In genomic region chr6:135054575-135055498, GRCh38 we compare ENCODE assay signal across 1 cellular context.
A peak's percentile ranks its signal among the peaks of the same experiment; 100 is the strongest.
TF ChIP-seq lines count a peak whose summit lies in the region.

TSS of gene HBS1L (minus strand) at chr6:135054822. CDS start at chr6:135054691, 131 bp downstream.

TF ChIP-seq in HepG2, 621 proteins besides CTCF, POLR2A, EP300 and RAD21 (continued from another document and continues in another):
- peak; percentile 37; the same call in 1 of the 2 replicates for TF ChIP-seq TRAFD1 (CRISPR knock-in tag; IDR thresholded peaks at IDR 0.05; ENCODE audit: borderline replicate concordance)
- peak; percentile 97 for TF ChIP-seq ZFX (CRISPR knock-in tag; IDR thresholded peaks at IDR 0.05; ENCODE audit: low read depth)
- peak; percentile 68 for TF ChIP-seq AHR (CRISPR knock-in tag; IDR thresholded peaks at IDR 0.05)
- no peak for TF ChIP-seq TBX3 (IDR thresholded peaks at IDR 0.05; ENCODE audit: borderline replicate concordance)
- no peak for TF ChIP-seq SNAPC2 (CRISPR knock-in tag; IDR thresholded peaks at IDR 0.05)
- no peak; the same call in 1 of the 2 replicates for TF ChIP-seq ZNF546 (CRISPR knock-in tag; conservative IDR thresholded peaks at IDR 0.05)
- no peak for TF ChIP-seq ZNF530 (CRISPR knock-in tag; IDR thresholded peaks at IDR 0.05; ENCODE audit: low read depth)
- peak; percentile 97 for TF ChIP-seq SPEN (CRISPR knock-in tag; IDR thresholded peaks at IDR 0.05; ENCODE audit: low read depth)
- peak; percentile 87; the same call in 1 of the 2 replicates for TF ChIP-seq GABPB1 (CRISPR knock-in tag; IDR thresholded peaks at IDR 0.05)
- peak; percentile 20; the same call in 1 of the 2 replicates for TF ChIP-seq ZNF24 (IDR thresholded peaks at IDR 0.05)
- no peak for TF ChIP-seq ZNF850 (CRISPR knock-in tag; conservative IDR thresholded peaks at IDR 0.05)
- TF ChIP-seq, protein P1, sequence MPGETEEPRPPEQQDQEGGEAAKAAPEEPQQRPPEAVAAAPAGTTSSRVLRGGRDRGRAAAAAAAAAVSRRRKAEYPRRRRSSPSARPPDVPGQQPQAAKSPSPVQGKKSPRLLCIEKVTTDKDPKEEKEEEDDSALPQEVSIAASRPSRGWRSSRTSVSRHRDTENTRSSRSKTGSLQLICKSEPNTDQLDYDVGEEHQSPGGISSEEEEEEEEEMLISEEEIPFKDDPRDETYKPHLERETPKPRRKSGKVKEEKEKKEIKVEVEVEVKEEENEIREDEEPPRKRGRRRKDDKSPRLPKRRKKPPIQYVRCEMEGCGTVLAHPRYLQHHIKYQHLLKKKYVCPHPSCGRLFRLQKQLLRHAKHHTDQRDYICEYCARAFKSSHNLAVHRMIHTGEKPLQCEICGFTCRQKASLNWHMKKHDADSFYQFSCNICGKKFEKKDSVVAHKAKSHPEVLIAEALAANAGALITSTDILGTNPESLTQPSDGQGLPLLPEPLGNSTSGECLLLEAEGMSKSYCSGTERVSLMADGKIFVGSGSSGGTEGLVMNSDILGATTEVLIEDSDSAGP (CRISPR knock-in tag; IDR thresholded peaks at IDR 0.05; ENCODE audit: borderline replicate concordance) = peak; percentile 86
- TF ChIP-seq ZMYM4 (CRISPR knock-in tag; IDR thresholded peaks at IDR 0.05) = peak; percentile 98
- no peak for TF ChIP-seq RAD51 (IDR thresholded peaks at IDR 0.05; ENCODE audit: borderline replicate concordance)
- no peak for TF ChIP-seq CENPX (CRISPR knock-in tag; IDR thresholded peaks at IDR 0.05)
- TF ChIP-seq FOXA1 (IDR thresholded peaks at IDR 0.05) = no peak
- TF ChIP-seq FOXA1 (CRISPR knock-in tag; IDR thresholded peaks at IDR 0.05) = peak; percentile 40; the same call in 1 of the 2 replicates
- TF ChIP-seq POLR2AphosphoS2 (IDR thresholded peaks at IDR 0.05; ENCODE audit: low read depth, low read length) = 0 out of 2 replicates have a peak, but pooled peaks have one; percentile 52
- TF ChIP-seq, protein P2, sequence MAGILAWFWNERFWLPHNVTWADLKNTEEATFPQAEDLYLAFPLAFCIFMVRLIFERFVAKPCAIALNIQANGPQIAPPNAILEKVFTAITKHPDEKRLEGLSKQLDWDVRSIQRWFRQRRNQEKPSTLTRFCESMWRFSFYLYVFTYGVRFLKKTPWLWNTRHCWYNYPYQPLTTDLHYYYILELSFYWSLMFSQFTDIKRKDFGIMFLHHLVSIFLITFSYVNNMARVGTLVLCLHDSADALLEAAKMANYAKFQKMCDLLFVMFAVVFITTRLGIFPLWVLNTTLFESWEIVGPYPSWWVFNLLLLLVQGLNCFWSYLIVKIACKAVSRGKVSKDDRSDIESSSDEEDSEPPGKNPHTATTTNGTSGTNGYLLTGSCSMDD (CRISPR knock-in tag; IDR thresholded peaks at IDR 0.05) = 0 out of 2 replicates have a peak, but pooled peaks have one; percentile 58
- peak; percentile 37; the same call in 1 of the 2 replicates for TF ChIP-seq ONECUT2 (CRISPR knock-in tag; IDR thresholded peaks at IDR 0.05)
- no peak for TF ChIP-seq ZFP62 (CRISPR knock-in tag; IDR thresholded peaks at IDR 0.05)
- peak; percentile 89 for TF ChIP-seq TBX2 (CRISPR knock-in tag; IDR thresholded peaks at IDR 0.05; ENCODE audit: borderline replicate concordance)
- no peak; the same call in 1 of the 2 replicates for TF ChIP-seq ZFP1 (CRISPR knock-in tag; IDR thresholded peaks at IDR 0.05)
- no peak; the same call in 1 of the 2 replicates for TF ChIP-seq NR2F2 (IDR thresholded peaks at IDR 0.05; ENCODE audit: borderline replicate concordance, low read depth)
- TF ChIP-seq MTA1 (CRISPR knock-in tag; IDR thresholded peaks at IDR 0.05; ENCODE audit: borderline replicate concordance) = peak; percentile 34; the same call in 1 of the 2 replicates
- no peak for TF ChIP-seq ATF7 (IDR thresholded peaks at IDR 0.05)
- peak; percentile 80; the same call in 1 of the 2 replicates for TF ChIP-seq ATF7 (CRISPR knock-in tag; IDR thresholded peaks at IDR 0.05)
- TF ChIP-seq SUZ12 (IDR thresholded peaks at IDR 0.05; ENCODE audit: low read depth, low read length) = no peak; the same call in 1 of the 2 replicates
- TF ChIP-seq PCBP2 (optimal IDR thresholded peaks at IDR 0.05; ENCODE audit: low read depth, low read length, poor library complexity, severe bottlenecking) = no peak
- no peak for TF ChIP-seq ZNF318 (CRISPR knock-in tag; IDR thresholded peaks at IDR 0.05)
- 0 out of 2 replicates have a peak, but pooled peaks have one; percentile 81 for TF ChIP-seq NFKBIZ (CRISPR knock-in tag; IDR thresholded peaks at IDR 0.05)
- TF ChIP-seq ZNF878 (CRISPR knock-in tag; IDR thresholded peaks at IDR 0.05) = 0 out of 2 replicates have a peak, but pooled peaks have one; percentile 26
- 0 out of 2 replicates have a peak, but pooled peaks have one; percentile 68 for TF ChIP-seq KLF9 (CRISPR knock-in tag; IDR thresholded peaks at IDR 0.05; ENCODE audit: low read depth)
- peak; percentile 77; the same call in 1 of the 2 replicates for TF ChIP-seq ZIK1 (CRISPR knock-in tag; IDR thresholded peaks at IDR 0.05; ENCODE audit: borderline replicate concordance, low read depth)
- TF ChIP-seq, protein P3, sequence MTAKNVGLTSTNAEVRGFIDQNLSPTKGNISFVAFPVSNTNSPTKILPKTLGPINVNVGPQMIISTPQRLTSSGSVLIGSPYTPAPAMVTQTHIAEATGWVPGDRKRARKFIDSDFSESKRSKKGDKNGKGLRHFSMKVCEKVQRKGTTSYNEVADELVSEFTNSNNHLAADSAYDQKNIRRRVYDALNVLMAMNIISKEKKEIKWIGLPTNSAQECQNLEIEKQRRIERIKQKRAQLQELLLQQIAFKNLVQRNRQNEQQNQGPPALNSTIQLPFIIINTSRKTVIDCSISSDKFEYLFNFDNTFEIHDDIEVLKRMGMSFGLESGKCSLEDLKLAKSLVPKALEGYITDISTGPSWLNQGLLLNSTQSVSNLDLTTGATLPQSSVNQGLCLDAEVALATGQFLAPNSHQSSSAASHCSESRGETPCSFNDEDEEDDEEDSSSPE (CRISPR knock-in tag; IDR thresholded peaks at IDR 0.05) = peak; percentile 89
- TF ChIP-seq ZBTB42 (CRISPR knock-in tag; IDR thresholded peaks at IDR 0.05) = 0 out of 2 replicates have a peak, but pooled peaks have one; percentile 7
- peak; percentile 63; the same call in 1 of the 2 replicates for TF ChIP-seq ETS1 (CRISPR knock-in tag; IDR thresholded peaks at IDR 0.05)
- TF ChIP-seq, protein P4, sequence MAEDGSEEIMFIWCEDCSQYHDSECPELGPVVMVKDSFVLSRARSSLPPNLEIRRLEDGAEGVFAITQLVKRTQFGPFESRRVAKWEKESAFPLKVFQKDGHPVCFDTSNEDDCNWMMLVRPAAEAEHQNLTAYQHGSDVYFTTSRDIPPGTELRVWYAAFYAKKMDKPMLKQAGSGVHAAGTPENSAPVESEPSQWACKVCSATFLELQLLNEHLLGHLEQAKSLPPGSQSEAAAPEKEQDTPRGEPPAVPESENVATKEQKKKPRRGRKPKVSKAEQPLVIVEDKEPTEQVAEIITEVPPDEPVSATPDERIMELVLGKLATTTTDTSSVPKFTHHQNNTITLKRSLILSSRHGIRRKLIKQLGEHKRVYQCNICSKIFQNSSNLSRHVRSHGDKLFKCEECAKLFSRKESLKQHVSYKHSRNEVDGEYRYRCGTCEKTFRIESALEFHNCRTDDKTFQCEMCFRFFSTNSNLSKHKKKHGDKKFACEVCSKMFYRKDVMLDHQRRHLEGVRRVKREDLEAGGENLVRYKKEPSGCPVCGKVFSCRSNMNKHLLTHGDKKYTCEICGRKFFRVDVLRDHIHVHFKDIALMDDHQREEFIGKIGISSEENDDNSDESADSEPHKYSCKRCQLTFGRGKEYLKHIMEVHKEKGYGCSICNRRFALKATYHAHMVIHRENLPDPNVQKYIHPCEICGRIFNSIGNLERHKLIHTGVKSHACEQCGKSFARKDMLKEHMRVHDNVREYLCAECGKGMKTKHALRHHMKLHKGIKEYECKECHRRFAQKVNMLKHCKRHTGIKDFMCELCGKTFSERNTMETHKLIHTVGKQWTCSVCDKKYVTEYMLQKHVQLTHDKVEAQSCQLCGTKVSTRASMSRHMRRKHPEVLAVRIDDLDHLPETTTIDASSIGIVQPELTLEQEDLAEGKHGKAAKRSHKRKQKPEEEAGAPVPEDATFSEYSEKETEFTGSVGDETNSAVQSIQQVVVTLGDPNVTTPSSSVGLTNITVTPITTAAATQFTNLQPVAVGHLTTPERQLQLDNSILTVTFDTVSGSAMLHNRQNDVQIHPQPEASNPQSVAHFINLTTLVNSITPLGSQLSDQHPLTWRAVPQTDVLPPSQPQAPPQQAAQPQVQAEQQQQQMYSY (CRISPR knock-in tag; IDR thresholded peaks at IDR 0.05) = 0 out of 2 replicates have a peak, but pooled peaks have one; percentile 38
- peak; percentile 93; the same call in 1 of the 2 replicates for TF ChIP-seq RARG (CRISPR knock-in tag; IDR thresholded peaks at IDR 0.05; ENCODE audit: low read depth)
- 0 out of 2 replicates have a peak, but pooled peaks have one; percentile 46 for TF ChIP-seq ZNF274 (CRISPR knock-in tag; IDR thresholded peaks at IDR 0.05)
- TF ChIP-seq MATR3 (CRISPR knock-in tag; IDR thresholded peaks at IDR 0.05) = no peak
- peak; percentile 98 for TF ChIP-seq YY1 (IDR thresholded peaks at IDR 0.05; ENCODE audit: insufficient read depth, insufficient replicate concordance, low read depth, low read length)
- no peak for TF ChIP-seq ZNF773 (CRISPR knock-in tag; IDR thresholded peaks at IDR 0.05; ENCODE audit: borderline replicate concordance)
- TF ChIP-seq DNMT1 (CRISPR knock-in tag; IDR thresholded peaks at IDR 0.05) = peak; percentile 76; the same call in 1 of the 2 replicates
